In the genomic region with DNA sequence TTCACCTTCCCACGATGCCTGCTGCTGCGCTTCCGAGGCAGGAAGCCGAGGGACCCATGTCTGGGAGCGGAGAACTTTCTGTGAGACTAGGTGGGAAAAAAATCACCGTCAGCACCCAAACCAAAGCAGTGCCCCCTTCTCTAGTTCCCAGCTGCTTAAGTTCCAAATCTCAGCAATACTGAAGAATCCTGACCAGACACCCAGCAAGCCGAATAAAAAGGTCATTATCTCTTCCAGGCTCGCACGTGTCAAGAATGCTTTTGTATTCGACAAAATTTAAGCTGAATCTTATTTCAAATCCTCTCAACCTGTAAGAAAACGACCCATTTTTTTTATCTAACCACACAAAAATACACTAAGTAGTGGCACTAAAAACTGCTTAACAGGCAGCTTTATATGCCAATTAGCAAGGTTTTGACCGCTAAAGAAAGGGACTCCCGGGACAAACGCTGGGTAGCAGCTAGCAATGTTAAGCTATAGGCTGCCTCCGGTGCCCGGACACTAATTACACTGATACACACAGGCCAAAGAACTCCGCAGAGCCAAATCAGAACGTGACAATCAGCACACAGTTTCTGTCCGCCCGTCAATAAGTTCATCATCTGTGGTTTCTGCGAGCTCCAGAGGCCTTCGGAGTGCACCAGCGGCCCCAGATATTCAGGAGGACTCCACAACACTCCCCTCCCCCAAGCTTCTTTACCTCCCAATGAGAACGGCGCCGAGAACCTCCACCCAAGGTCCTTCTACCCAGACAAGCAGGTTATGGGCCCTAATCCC, we compare ENCODE assay signal across 7 cellular contexts. TPM values are rescaled to one million over a fixed set of nuclear protein-coding genes. Genes with fewer than 3 reads are reported as not detected.
DNase-seq lines count a peak whose midpoint lies in the region; ATAC-seq, FAIRE-seq and TF ChIP-seq lines count a peak whose summit lies in the region.

No MANE protein-coding gene starts in this region.

- H3K27ac Mint-ChIP-seq in activated CD8-positive, alpha-beta T cell treated with anti-CD3 and anti-CD28 coated beads, Interleukin-2, amount 10 ng/mL, durations not matched to agents 7 days and 5 days, result peak overlapping the region; percentile 99

- WGBS in psoas muscle, 3 donors, result 2 to 8% (median 4%) methylated on average over 25 to 26 of the region's 26 CpGs

- peak overlapping the region; percentile 80 for H3K4me3 ChIP-seq in cardiac muscle cell
- H3K4me3 ChIP-seq in psoas muscle, result peak overlapping the region; percentile 91

- no peaks in the 10 kb centered on the region for H3K9me3 ChIP-seq in cardiac muscle cell (ENCODE audit: low read depth)
- no peaks in the 10 kb centered on the region for H3K9me3 ChIP-seq in psoas muscle

- H3K27me3 ChIP-seq in cardiac muscle cell (no peaks in the 10 kb centered on the region), psoas muscle (ENCODE audit: insufficient read depth in 3 of 3, low read length in 2 of 3) (no peaks in the 10 kb centered on the region)

- peaks cover 43% of the 10 kb centered on the region for H3K36me3 ChIP-seq in cardiac muscle cell
- peaks cover 10 to 49% of the 10 kb centered on the region in 2 donors for H3K36me3 ChIP-seq in psoas muscle (ENCODE audit: insufficient read depth in 1 of 2, low read depth in 1 of 2)

- peaks cover 15% of the 10 kb centered on the region for H3K4me1 ChIP-seq in cardiac muscle cell (ENCODE audit: low read depth)
- H3K4me1 ChIP-seq in psoas muscle, result peaks cover 44% of the 10 kb centered on the region

- H3K27ac ChIP-seq in cardiac muscle cell, result peak overlapping the region; percentile 96
- H3K27ac ChIP-seq in psoas muscle, result peak overlapping the region; percentile 95

- peaks cover 48% of the 10 kb centered on the region for H3K4me1 Mint-ChIP-seq in activated CD8-positive, alpha-beta T cell treated with anti-CD3 and anti-CD28 coated beads, Interleukin-2, amount 10 ng/mL, durations not matched to agents 7 days and 5 days (ENCODE audit: low read depth)

- no peaks in the 10 kb centered on the region for H3K9me3 Mint-ChIP-seq in activated CD8-positive, alpha-beta T cell treated with anti-CD3 and anti-CD28 coated beads, Interleukin-2, amount 10 ng/mL, durations not matched to agents 7 days and 5 days (ENCODE audit: insufficient read depth)

- DNase-seq in GM19239 (ENCODE audit: insufficient read length, low spot score) (no peak), cardiac muscle cell (ENCODE audit: low read depth in 1 of 2, low spot score in 1 of 2) (peak; percentile 56 to 58), psoas muscle (peak in 1 of 2 donors; percentile 63), NCI-H2029 (lab: John Stamatoyannopoulos, UW) (no peak)
- peak; percentile 52 for DNase-seq in activated CD8-positive, alpha-beta T cell treated with anti-CD3 and anti-CD28 coated beads, Interleukin-2, amount 10 ng/mL, durations not matched to agents 7 days and 5 days
- DNase-seq in stimulated activated CD4-positive, alpha-beta T cell treated with anti-CD3 and anti-CD28 coated beads, Interleukin-2, amount 100 ng/mL, for 48 hours, result no peak

- peaks cover 58% of the 10 kb centered on the region for H3K36me3 Mint-ChIP-seq in activated CD8-positive, alpha-beta T cell treated with anti-CD3 and anti-CD28 coated beads, Interleukin-2, amount 10 ng/mL, durations not matched to agents 7 days and 5 days (ENCODE audit: low read depth)

- intact Hi-C loops in psoas muscle (cut with DNase I), result loop anchor here (5.0 to 10.0 kb wide), 3 partner anchors 166 to 444 kb away; a partner anchor contains a TSS

- CTCF ChIA-PET in activated CD8-positive, alpha-beta T cell treated with anti-CD3 and anti-CD28 coated beads, Interleukin-2, amount 10 ng/mL, durations not matched to agents 7 days and 5 days (lab: Charles Lee), result interaction anchor here (0.7 to 7.1 kb wide), 21 partner anchors 9 to 448 kb away, joined by 3 to 142 read pairs (median 6); a partner anchor contains a TSS

- FAIRE-seq in GM19239 (lab: Jason Lieb, UNC), result peak; percentile 11

- POLR2A ChIA-PET in activated CD8-positive, alpha-beta T cell treated with anti-CD3 and anti-CD28 coated beads, Interleukin-2, amount 10 ng/mL, durations not matched to agents 7 days and 5 days (lab: Charles Lee), result interaction anchor here (0.6 to 6.4 kb wide), 48 partner anchors 8 to 929 kb away, joined by 3 to 63 read pairs (median 4); a partner anchor contains a TSS

- no peaks in the 10 kb centered on the region for H3K27me3 Mint-ChIP-seq in activated CD8-positive, alpha-beta T cell treated with anti-CD3 and anti-CD28 coated beads, Interleukin-2, amount 10 ng/mL, durations not matched to agents 7 days and 5 days (ENCODE audit: low read depth)

- ATAC-seq in HG03571 (IDR thresholded peaks at IDR 0.05; ENCODE audit: unreplicated experiment) (peak; percentile 10), psoas muscle (peak; percentile 14 to 46 (median 20))
- ATAC-seq in activated CD8-positive, alpha-beta T cell treated with anti-CD3 and anti-CD28 coated beads, Interleukin-2, amount 10 ng/mL, durations not matched to agents 7 days and 5 days, result peak; percentile 13

- TF ChIP-seq CTCF in cardiac muscle cell (IDR thresholded peaks at IDR 0.05; ENCODE audit: low read depth, low read length), result no peak
- no peak for TF ChIP-seq CTCF in psoas muscle (IDR thresholded peaks at IDR 0.05)

- peak overlapping the region; percentile 100 for H3K4me3 Mint-ChIP-seq in activated CD8-positive, alpha-beta T cell treated with anti-CD3 and anti-CD28 coated beads, Interleukin-2, amount 10 ng/mL, durations not matched to agents 7 days and 5 days

RNA-seq across cellular contexts. Expression of a gene that starts 0.7 kb away (rescaled TPM):
- total RNA-seq in activated CD8-positive, alpha-beta T cell treated with anti-CD3 and anti-CD28 coated beads, Interleukin-2, amount 10 ng/mL, durations not matched to agents 7 days and 5 days, result 1,000 to 10,000 TPM; 1,693 to 1,717 TPM
- total RNA-seq in cardiac muscle cell, result 2,304 and 2,959 TPM in 2 replicates
- 1,107 and 1,423 TPM in 2 replicates for polyA plus RNA-seq in cardiac muscle cell
- total RNA-seq in psoas muscle, result 100 to 1,000 TPM; 266 to 539 (median 329) TPM
- polyA plus RNA-seq in psoas muscle, result 1,000 to 10,000 TPM in 1 of 3 donors, 100 to 1,000 TPM in 2; 470 to 1,471 (median 727) TPM

RNA-seq across cellular contexts. Expression of a gene that starts 31.1 kb away (rescaled TPM):
- under 1 TPM; 0.24 to 0.37 TPM for total RNA-seq in activated CD8-positive, alpha-beta T cell treated with anti-CD3 and anti-CD28 coated beads, Interleukin-2, amount 10 ng/mL, durations not matched to agents 7 days and 5 days
- total RNA-seq in cardiac muscle cell (40.7 and 61.8 TPM in 2 replicates), psoas muscle (10 to 100 TPM; 15.3 to 20.4 (median 16.0) TPM)
- polyA plus RNA-seq in cardiac muscle cell (81.9 and 112 TPM in 2 replicates), psoas muscle (10 to 100 TPM; 28.5 to 39.9 (median 37.1) TPM)

Comparison
In these comparisons a context has a peak if more than half of its experiments do, and no peak if none do; other contexts are left out.
1. DNase-seq: peak in activated CD8-positive, alpha-beta T cell treated with anti-CD3 and anti-CD28 coated beads, Interleukin-2, amount 10 ng/mL, durations not matched to agents 7 days and 5 days (single experiment) and cardiac muscle cell (2 of 2); none in GM19239 (single experiment), NCI-H2029 (single experiment) and stimulated activated CD4-positive, alpha-beta T cell treated with anti-CD3 and anti-CD28 coated beads, Interleukin-2, amount 100 ng/mL, for 48 hours (0 of 2).
2. RNA of a gene that starts 31.1 kb away (total RNA-seq): 40.7 to 61.8 TPM in cardiac muscle cell and 15.3 to 20.4 TPM in psoas muscle; 0.24 to 0.37 TPM in activated CD8-positive, alpha-beta T cell treated with anti-CD3 and anti-CD28 coated beads, Interleukin-2, amount 10 ng/mL, durations not matched to agents 7 days and 5 days; every median in the first group is over 10 times any median in the second.
3. Peak in every context shown above with its lines, with median percentiles within 50 percentile points of each other: ATAC-seq.